9 cellular contexts compared by ENCODE assay signal in the genomic region with DNA sequence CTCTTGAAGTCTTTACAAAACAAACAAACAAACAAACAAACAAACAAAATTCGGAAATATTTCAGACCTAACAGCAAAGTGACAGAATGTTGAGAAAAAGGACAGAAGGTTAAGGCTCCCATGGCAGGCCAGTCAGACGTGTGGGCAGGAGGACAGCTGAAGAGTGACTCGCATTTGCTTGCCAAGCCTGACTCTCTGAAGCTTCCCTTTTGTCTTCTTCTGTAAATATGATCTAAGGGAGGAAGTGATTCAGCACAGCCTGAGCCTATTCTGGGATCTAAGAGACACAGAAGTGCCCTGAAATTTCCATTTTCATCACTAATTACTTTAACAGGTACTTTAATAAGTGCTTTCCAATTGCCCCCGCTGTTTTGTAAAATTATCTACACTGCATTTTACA.
DNase-seq lines count a peak whose midpoint lies in the region; ATAC-seq and TF ChIP-seq lines count a peak whose summit lies in the region.
"Had no signal": no experiment of that assay in that cellular context is flagged by ENCODE, and none has a peak within 500 bp of the region (broad histone marks: within the 10 kb centered on the region; RNA-seq: fewer than 3 reads in every experiment).

No MANE protein-coding gene starts in this region.

- no peaks in the 10 kb centered on the region for H3K27me3 ChIP-seq in BLaER1
- no peaks in the 10 kb centered on the region for H3K27me3 ChIP-seq in Karpas-422 (ENCODE audit: low read length)

- H3K79me2 ChIP-seq in Karpas-422 (ENCODE audit: low read length), result no peaks in the 10 kb centered on the region

- H3K27ac ChIP-seq in BLaER1 (no peak overlapping the region), Karpas-422 (ENCODE audit: low read length) (no peak overlapping the region)

- no peaks in the 10 kb centered on the region for H3K36me3 ChIP-seq in BLaER1
- no peaks in the 10 kb centered on the region for H3K36me3 ChIP-seq in Karpas-422 (ENCODE audit: insufficient read depth, low read length)

- no peak overlapping the region for H3K9ac ChIP-seq in BLaER1
- H3K9ac ChIP-seq in Karpas-422 (ENCODE audit: low read length), result no peak overlapping the region

- intact Hi-C loops in lower leg skin (cut with DNase I; ENCODE audit: low total_unique reads), result no loop called here

- DNase-seq in Karpas-422 (peak; percentile 65), SKM-1 (lab: John Stamatoyannopoulos, UW; ENCODE audit: unreplicated experiment) (peak; percentile 77), iPS-NIHi7 (ENCODE audit: extremely low spot score) (peak; percentile 28), lower leg skin (ENCODE audit: low spot score in 2 of 2) (no peak), cortex of kidney (lab: John Stamatoyannopoulos, UW) (no peak)
- no peak for DNase-seq in stimulated activated naive CD4-positive, alpha-beta T cell treated with Interleukin-2 at 50 U/mL for 16 hours (lab: John Stamatoyannopoulos, UW)
- DNase-seq: activated naive CD8-positive, alpha-beta T cell treated with anti-CD3 and anti-CD28 coated beads, Interleukin-2, amount 10 ng/mL, durations not matched to agents 7 days and 5 days had no signal

- H3K4me1 ChIP-seq in BLaER1 (peaks cover 7% of the 10 kb centered on the region), Karpas-422 (ENCODE audit: low read length) (peaks cover 9% of the 10 kb centered on the region)

- H3K9me3 ChIP-seq in BLaER1, result no peaks in the 10 kb centered on the region
- H3K9me3 ChIP-seq in Karpas-422 (ENCODE audit: low read length), result no peaks in the 10 kb centered on the region

- H3K4me2 ChIP-seq in BLaER1, result peak overlapping the region; percentile 0; the same call in 1 of the 2 replicates
- no peak overlapping the region for H3K4me2 ChIP-seq in Karpas-422 (ENCODE audit: low read depth, low read length, poor library complexity, severe bottlenecking)

- H3K4me3 ChIP-seq in BLaER1, result no peak overlapping the region
- H3K4me3 ChIP-seq in Karpas-422 (ENCODE audit: low read length), result no peak overlapping the region
- no peak overlapping the region for H3K4me3 ChIP-seq in lower leg skin (ENCODE audit: low read depth, poor library complexity, severe bottlenecking)

- ATAC-seq in HG02885 (IDR thresholded peaks at IDR 0.05; ENCODE audit: poor library complexity, unreplicated experiment), result no peak

- H4K20me1 ChIP-seq in BLaER1 (no peaks in the 10 kb centered on the region), Karpas-422 (ENCODE audit: insufficient read depth, low read depth, low read length) (no peaks in the 10 kb centered on the region)

- H3K9me2 ChIP-seq in Karpas-422 (replicated peaks; ENCODE audit: insufficient read depth, low read length), result no peaks in the 10 kb centered on the region

- TF ChIP-seq POLR2A in lower leg skin (IDR thresholded peaks at IDR 0.05), result no peak

- 46% methylated on average over 4 of the region's 4 CpGs for WGBS in lower leg skin, 2 donors

- TF ChIP-seq CTCF in lower leg skin (IDR thresholded peaks at IDR 0.05), result no peak

- H2AFZ ChIP-seq in Karpas-422 (ENCODE audit: low read length), result no peak overlapping the region

Comparison
In these comparisons a context has a peak if more than half of its experiments do, and no peak if none do; other contexts are left out.
1. DNase-seq: peak in Karpas-422 (single experiment), SKM-1 (single experiment) and iPS-NIHi7 (single experiment); none in lower leg skin (0 of 2), cortex of kidney (single experiment) and stimulated activated naive CD4-positive, alpha-beta T cell treated with Interleukin-2 at 50 U/mL for 16 hours (single experiment).